Comparison of ENCODE assay signal across 8 cellular contexts in genomic region chr12:49580572-49581535, GRCh38. TPM values are rescaled to one million over a fixed set of nuclear protein-coding genes. Genes with fewer than 3 reads are reported as not detected.
A peak's percentile ranks its signal among the peaks of the same experiment; 100 is the strongest.
DNase-seq lines count a peak whose midpoint lies in the region; ATAC-seq, FAIRE-seq and TF ChIP-seq lines count a peak whose summit lies in the region.

No MANE protein-coding gene starts in this region.

- DNase-seq in H54 (ENCODE audit: insufficient read length, low spot score) (peak; percentile 90), NCI-H2196 (lab: John Stamatoyannopoulos, UW; ENCODE audit: unreplicated experiment) (peak; percentile 91), colonic mucosa (peak; percentile 75), left lobe of liver (ENCODE audit: low spot score) (no peak)
- DNase-seq in activated CD4-positive, alpha-beta T cell treated with anti-CD3 and anti-CD28 coated beads for 1 hour: peak; percentile 23
- DNase-seq in stimulated activated CD4-positive, alpha-beta T cell treated with anti-CD3 and anti-CD28 coated beads, Interleukin-2, amount 100 ng/mL, for 48 hours: peak; percentile 44 to 51

- no peak overlapping the region for H3K9ac ChIP-seq in colonic mucosa (ENCODE audit: low read depth in 2 of 2, low read length in 2 of 2)

- H3K9me3 ChIP-seq in colonic mucosa: no peaks in the 10 kb centered on the region

- H3K36me3 ChIP-seq in colonic mucosa: no peaks in the 10 kb centered on the region

- intact Hi-C loops in colonic mucosa (cut with DNase I): loop anchor here (10.0 kb wide), 1 partner anchor 226 kb away; no protein-coding TSS in a partner anchor

- ATAC-seq in left lobe of liver (peak; percentile 95), GM19324 (IDR thresholded peaks at IDR 0.05; ENCODE audit: low FRiP score, unreplicated experiment) (no peak)

- H3K27me3 ChIP-seq in colonic mucosa: no peaks in the 10 kb centered on the region

- peak; percentile 95 for TF ChIP-seq CTCF in C4-2B (conservative IDR thresholded peaks at IDR 0.05)
- TF ChIP-seq CTCF in colonic mucosa (IDR thresholded peaks at IDR 0.05): peak; percentile 60

- H3K27ac ChIP-seq in C4-2B (no peak overlapping the region), colonic mucosa (no peak overlapping the region)

- peak; percentile 88 for FAIRE-seq in H54 (lab: Jason Lieb, UNC)

- no peak for TF ChIP-seq POLR2A in H54 (IDR thresholded peaks at IDR 0.05; ENCODE audit: low read depth, low read length)

- H3K4me1 ChIP-seq in colonic mucosa: no peaks in the 10 kb centered on the region

- H3K4me3 ChIP-seq in colonic mucosa: no peak overlapping the region

RNA-seq across cellular contexts. Expression of gene MCRS1, which starts 12.9 kb away (rescaled TPM):
- total RNA-seq in colonic mucosa (10 to 100 TPM; 53.8 to 78.7 TPM), left lobe of liver (21.0 TPM)

RNA-seq across cellular contexts. Expression of gene FAM186B, which starts 24.6 kb away (rescaled TPM):
- under 1 TPM; 0.11 to 0.27 TPM for total RNA-seq in colonic mucosa
- 1.2 TPM for total RNA-seq in left lobe of liver

RNA-seq across cellular contexts. Expression of gene KCNH3, which starts 42.0 kb away (rescaled TPM):
- total RNA-seq in colonic mucosa: under 1 TPM; 0.05 to 0.13 TPM
- 0.13 TPM for total RNA-seq in left lobe of liver

RNA-seq across cellular contexts. Expression of gene PRPF40B, which starts 42.5 kb away (rescaled TPM):
- total RNA-seq in colonic mucosa (10 to 100 TPM in 1 of 2 donors, 1 to 10 TPM in 1; 8.5 to 14.1 TPM), left lobe of liver (6.3 TPM)
